ENCODE assay signal across 10 cellular contexts in the genomic region with DNA sequence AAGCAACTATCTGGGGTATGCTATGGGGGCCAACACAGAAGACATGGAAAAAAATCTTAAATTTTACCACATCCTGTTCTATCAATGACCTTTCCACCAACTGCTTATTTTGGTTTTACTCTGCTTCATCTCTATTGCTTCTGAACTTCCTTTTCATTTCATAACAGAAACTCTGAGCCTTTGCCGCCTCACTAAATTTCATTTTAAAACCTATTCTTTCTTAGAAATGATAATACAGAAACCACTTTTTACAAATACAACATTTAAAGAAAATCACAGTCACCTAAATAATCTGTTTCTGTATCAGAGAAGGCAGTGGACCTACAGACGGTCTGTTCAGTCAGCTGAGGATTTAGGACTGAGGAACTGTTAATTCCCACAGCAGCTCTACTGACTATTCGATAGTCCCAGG.
DNase-seq lines count a peak whose midpoint lies in the region; ATAC-seq lines count a peak whose summit lies in the region.
"Had no signal": no experiment of that assay in that cellular context is flagged by ENCODE, and none has a peak within 500 bp of the region (broad histone marks: within the 10 kb centered on the region; RNA-seq: fewer than 3 reads in every experiment).

No MANE protein-coding gene starts in this region.

- peak in 1 of 3 donors; percentile 0 for DNase-seq in immature natural killer cell
- DNase-seq in stimulated activated naive CD4-positive, alpha-beta T cell (lab: John Stamatoyannopoulos, UW) = no peak
- DNase-seq in NCI-H1092 treated with DMSO at 0.1 percent for 48 hours (lab: John Stamatoyannopoulos, UW) = no peak
- no peak for DNase-seq in NCI-H748 (lab: John Stamatoyannopoulos, UW; ENCODE audit: unreplicated experiment)
- no peak for DNase-seq in activated CD8-positive, alpha-beta memory T cell treated with anti-CD3 and anti-CD28 coated beads, Interleukin-2, amount 50 U/mL, for 4 hours
- DNase-seq: kidney, Peyer's patch had no signal

- peak; percentile 28 for ATAC-seq in GM18520 (IDR thresholded peaks at IDR 0.05; ENCODE audit: unreplicated experiment)
- ATAC-seq in GM21576 (IDR thresholded peaks at IDR 0.05; ENCODE audit: unreplicated experiment) = peak; percentile 68
- peak; percentile 73 for ATAC-seq in HG03432 (IDR thresholded peaks at IDR 0.05; ENCODE audit: unreplicated experiment)

- peak overlapping the region in 5 of 6 donors; percentile 16 to 61 (median 27) for H3K27ac Mint-ChIP-seq in immature natural killer cell

- H3K36me3 Mint-ChIP-seq in immature natural killer cell = peaks cover 0 to 3% (median 3%) of the 10 kb centered on the region in 3 donors

- H3K4me3 Mint-ChIP-seq in immature natural killer cell = peak overlapping the region; percentile 16 to 79 (median 65)

- no peaks in the 10 kb centered on the region for H3K9me3 Mint-ChIP-seq in immature natural killer cell

- H3K27me3 Mint-ChIP-seq in immature natural killer cell (ENCODE audit: low read depth in 3 of 3) = no peaks in the 10 kb centered on the region

- H3K4me1 Mint-ChIP-seq in immature natural killer cell = peaks cover 39 to 50% of the 10 kb centered on the region in 2 donors
